8 cellular contexts compared by ENCODE assay signal in genomic region chr13:107650081-107650701, GRCh38.
DNase-seq lines count a peak whose midpoint lies in the region; ATAC-seq and TF ChIP-seq lines count a peak whose summit lies in the region.

No MANE protein-coding gene starts in this region.

- H3K4me2 ChIP-seq in fibroblast of lung (ENCODE audit: extremely low read depth, insufficient read depth, low read length) = no peak overlapping the region

- H3K4me3 Mint-ChIP-seq in WTC11 (no peak overlapping the region), neural crest cell (no peak overlapping the region)

- H3K27me3 Mint-ChIP-seq in WTC11 (ENCODE audit: low read depth) = no peaks in the 10 kb centered on the region
- no peaks in the 10 kb centered on the region for H3K27me3 Mint-ChIP-seq in neural crest cell (ENCODE audit: low read depth)

- no peaks in the 10 kb centered on the region for H3K36me3 ChIP-seq in fibroblast of lung (ENCODE audit: control insufficient read depth, insufficient read depth, low read length)

- H3K27me3 ChIP-seq in fibroblast of lung (ENCODE audit: control insufficient read depth, insufficient read depth, low read length) = no peaks in the 10 kb centered on the region

- no peaks in the 10 kb centered on the region for H4K20me1 ChIP-seq in fibroblast of lung (ENCODE audit: control insufficient read depth, extremely low read depth, insufficient read depth, low read length)

- peaks cover 16% of the 10 kb centered on the region for H3K4me1 Mint-ChIP-seq in WTC11
- peaks cover 17% of the 10 kb centered on the region for H3K4me1 Mint-ChIP-seq in neural crest cell

- no peaks in the 10 kb centered on the region for H3K4me1 ChIP-seq in fibroblast of lung (ENCODE audit: control insufficient read depth, extremely low read depth, insufficient read depth, low read length)

- H3K4me3 ChIP-seq in fibroblast of lung (replicated peaks in 1 of 4; ENCODE audit: control extremely low read depth in 1 of 4, insufficient read depth in 1 of 4, low read depth in 3 of 4, low read length in 4 of 4) = no peak overlapping the region

- H3K9me3 Mint-ChIP-seq in WTC11 = no peaks in the 10 kb centered on the region
- no peaks in the 10 kb centered on the region for H3K9me3 Mint-ChIP-seq in neural crest cell

- H3K36me3 Mint-ChIP-seq in WTC11 = no peaks in the 10 kb centered on the region
- no peaks in the 10 kb centered on the region for H3K36me3 Mint-ChIP-seq in neural crest cell (ENCODE audit: low read depth)

- DNase-seq in GM10248 (ENCODE audit: extremely low spot score) (peak; percentile 26), HT-29 (ENCODE audit: low spot score) (peak; percentile 73), WTC11 (ENCODE audit: low spot score) (peak; percentile 83), fibroblast of lung (ENCODE audit: low read depth in 2 of 2) (peak; percentile 50 to 68), neural crest cell (ENCODE audit: low read depth, low spot score) (peak; percentile 63), T1000 (lab: John Stamatoyannopoulos, UW) (no peak)
- DNase-seq in effector CD8-positive, alpha-beta T cell (lab: John Stamatoyannopoulos, UW) = no peak

- no peaks in the 10 kb centered on the region for H3K79me2 ChIP-seq in fibroblast of lung (ENCODE audit: control insufficient read depth, insufficient read depth, low read length)

- ATAC-seq in GM21529 (IDR thresholded peaks at IDR 0.05; ENCODE audit: unreplicated experiment) (peak; percentile 77), WTC11 (peak; percentile 99)

- POLR2A ChIA-PET in GM10248 (lab: Yijun Ruan, JAX) (no interaction called here), WTC11 (lab: Charles Lee) (interaction anchor here (0.6 kb wide), 1 partner anchor 227 kb away, joined by 6 read pairs; no protein-coding TSS in a partner anchor)

- TF ChIP-seq CTCF in GM10248 (IDR thresholded peaks at IDR 0.05; ENCODE audit: control extremely low read depth, extremely low read depth, low read depth, missing control alignments) (peak; percentile 85), WTC11 (IDR thresholded peaks at IDR 0.05) (peak; percentile 80), fibroblast of lung (conservative IDR thresholded peaks at IDR 0.05 in 1 of 2, IDR thresholded peaks at IDR 0.05 in 1 of 2; ENCODE audit: low read depth in 1 of 2, low read length in 2 of 2) (peak; percentile 64 to 84), neural crest cell (conservative IDR thresholded peaks at IDR 0.05) (peak; percentile 87)

- H3K27ac ChIP-seq in fibroblast of lung (ENCODE audit: insufficient read depth, low read length) = no peak overlapping the region

- CTCF ChIA-PET in GM10248 (lab: Yijun Ruan, JAX) = interaction anchor here (0.6 to 3.6 kb wide), 12 partner anchors 10 to 447 kb away, joined by 3 to 36 read pairs (median 4); no protein-coding TSS in a partner anchor
- CTCF ChIA-PET in WTC11 (lab: Charles Lee) = interaction anchor here (0.6 to 1.4 kb wide), 8 partner anchors 8 to 1247 kb away, joined by 3 to 7 read pairs (median 3); no protein-coding TSS in a partner anchor

- no peak overlapping the region for H2AFZ ChIP-seq in fibroblast of lung (ENCODE audit: low read length)

- no peak overlapping the region for H3K27ac Mint-ChIP-seq in WTC11
- no peak overlapping the region for H3K27ac Mint-ChIP-seq in neural crest cell (ENCODE audit: unreplicated experiment)

- no peaks in the 10 kb centered on the region for H3K9me3 ChIP-seq in fibroblast of lung (ENCODE audit: control insufficient read depth, insufficient read depth, low read depth, low read length)

- H3K9ac ChIP-seq in fibroblast of lung (ENCODE audit: insufficient read depth, low read length) = no peak overlapping the region

TF ChIP-seq in WTC11, 78 proteins besides CTCF, POLR2A, EP300 and RAD21:
- TF ChIP-seq AR (CRISPR knock-in tag; IDR thresholded peaks at IDR 0.05) (no peak), USF1 (CRISPR knock-in tag; IDR thresholded peaks at IDR 0.05) (peak; percentile 50; the same call in 1 of the 2 replicates), USF2 (CRISPR knock-in tag; IDR thresholded peaks at IDR 0.05) (peak; percentile 77)

Comparison
In these comparisons a context has a peak if more than half of its experiments do, and no peak if none do; other contexts are left out.
1. DNase-seq: peak in GM10248 (single experiment), HT-29 (single experiment), WTC11 (single experiment), fibroblast of lung (2 of 2) and neural crest cell (single experiment); none in effector CD8-positive, alpha-beta T cell (single experiment) and T1000 (single experiment).
2. Peak in every context shown above with its lines, with median percentiles within 50 percentile points of each other: CTCF ChIP-seq.